8 cellular contexts compared by ENCODE assay signal in genomic region chr15:68821898-68822380, GRCh38. TPM values are rescaled to one million over a fixed set of nuclear protein-coding genes. Genes with fewer than 3 reads are reported as not detected.
DNase-seq lines count a peak whose midpoint lies in the region; ATAC-seq, FAIRE-seq and TF ChIP-seq lines count a peak whose summit lies in the region.

No MANE protein-coding gene starts in this region.

- no peak for FAIRE-seq in endothelial cell of umbilical vein (lab: Jason Lieb, UNC)

- TF ChIP-seq CTCF in left ventricle myocardium inferior (IDR thresholded peaks at IDR 0.05; ENCODE audit: borderline replicate concordance) = no peak
- TF ChIP-seq CTCF in endothelial cell of umbilical vein (IDR thresholded peaks at IDR 0.05; ENCODE audit: extremely low read depth in 1 of 2, insufficient read depth in 1 of 2, low read depth in 1 of 2, low read length in 2 of 2) = no peak
- no peak for TF ChIP-seq CTCF in ovary (IDR thresholded peaks at IDR 0.05)

- CTCF ChIA-PET in endothelial cell of umbilical vein (lab: Charles Lee) = interaction anchor here (0.6 to 0.7 kb wide), 2 partner anchors 20 to 53 kb away, joined by 3 read pairs; no protein-coding TSS in a partner anchor

- no peaks in the 10 kb centered on the region for H3K36me3 ChIP-seq in left ventricle myocardium inferior
- peaks cover 13% of the 10 kb centered on the region for H3K36me3 ChIP-seq in SJSA1
- no peaks in the 10 kb centered on the region for H3K36me3 ChIP-seq in endothelial cell of umbilical vein (ENCODE audit: control insufficient read depth in 2 of 2, extremely low read depth in 1 of 2, insufficient read depth in 2 of 2, low read length in 2 of 2)
- H3K36me3 ChIP-seq in ovary = no peaks in the 10 kb centered on the region

- POLR2A ChIA-PET in endothelial cell of umbilical vein (lab: Charles Lee) = no interaction called here

- TF ChIP-seq EP300 in ovary (IDR thresholded peaks at IDR 0.05) = no peak

- ATAC-seq in left ventricle myocardium superior = no peak
- ATAC-seq in HG03196 (IDR thresholded peaks at IDR 0.05; ENCODE audit: unreplicated experiment) = no peak
- ATAC-seq in GM18907 (IDR thresholded peaks at IDR 0.05; ENCODE audit: unreplicated experiment) = no peak

- H3K4me1 ChIP-seq in left ventricle myocardium inferior = peaks cover 52% of the 10 kb centered on the region
- no peaks in the 10 kb centered on the region; the same call in none of the 2 replicates for H3K4me1 ChIP-seq in SJSA1 (replicated peaks)
- H3K4me1 ChIP-seq in endothelial cell of umbilical vein (ENCODE audit: control insufficient read depth, extremely low read depth, insufficient read depth, low read length) = peaks cover 14% of the 10 kb centered on the region
- peaks cover 2% of the 10 kb centered on the region for H3K4me1 ChIP-seq in ovary (ENCODE audit: insufficient read depth)

- no peak for DNase-seq in left ventricle myocardium inferior
- DNase-seq in left ventricle myocardium superior = no peak
- DNase-seq in SJSA1 (ENCODE audit: low read depth in 1 of 2, low spot score in 2 of 2) = no peak
- peak; percentile 33 for DNase-seq in endothelial cell of umbilical vein (ENCODE audit: low read depth, low spot score)
- DNase-seq in ovary = no peak
- DNase-seq in NCI-H2196 treated with DMSO at 0.1 percent for 48 hours (lab: John Stamatoyannopoulos, UW; ENCODE audit: unreplicated experiment) = no peak

- H3K9me3 ChIP-seq in left ventricle myocardium inferior (replicated peaks) = no peaks in the 10 kb centered on the region
- no peaks in the 10 kb centered on the region for H3K9me3 ChIP-seq in SJSA1 (replicated peaks)
- no peaks in the 10 kb centered on the region for H3K9me3 ChIP-seq in endothelial cell of umbilical vein (replicated peaks; ENCODE audit: control insufficient read depth, insufficient read depth, low read length)
- no peaks in the 10 kb centered on the region for H3K9me3 ChIP-seq in ovary

- H2AFZ ChIP-seq in endothelial cell of umbilical vein (ENCODE audit: low read depth, low read length) = no peak overlapping the region

- 10 to 15% (median 12%) methylated on average over 13 of the region's 13 CpGs for WGBS in ovary, 3 donors

- peak overlapping the region; percentile 84 for H3K4me3 ChIP-seq in left ventricle myocardium inferior
- peak overlapping the region; percentile 70 for H3K4me3 ChIP-seq in SJSA1
- peak overlapping the region; percentile 64 to 92 (median 84) for H3K4me3 ChIP-seq in endothelial cell of umbilical vein (replicated peaks in 1 of 3; ENCODE audit: insufficient read depth in 1 of 3, low read depth in 1 of 3, low read length in 3 of 3)
- H3K4me3 ChIP-seq in ovary = peak overlapping the region; percentile 89

- H3K27ac ChIP-seq in left ventricle myocardium inferior (replicated peaks) (peak overlapping the region; percentile 97), SJSA1 (no peak overlapping the region), endothelial cell of umbilical vein (ENCODE audit: insufficient read depth, low read depth, low read length) (no peak overlapping the region), ovary (no peak overlapping the region)

- no peaks in the 10 kb centered on the region for H3K9me1 ChIP-seq in endothelial cell of umbilical vein (replicated peaks; ENCODE audit: control insufficient read depth, extremely low read depth, insufficient read depth, low read length)

- H3K9ac ChIP-seq in endothelial cell of umbilical vein (replicated peaks; ENCODE audit: extremely low read depth, insufficient read depth, low read length) = peak overlapping the region; percentile 8

- H4K20me1 ChIP-seq in endothelial cell of umbilical vein (replicated peaks; ENCODE audit: control insufficient read depth, extremely low read depth, insufficient read depth, low read length) = no peaks in the 10 kb centered on the region

- BruUV-seq in endothelial cell of umbilical vein (replicated peaks; lab: Mats Ljungman, UMichigan) = no TSS peak

- intact Hi-C loops in left ventricle myocardium inferior (cut with micrococcal nuclease) = loop anchor here (10.0 kb wide), 1 partner anchor 53 kb away; no protein-coding TSS in a partner anchor
- intact Hi-C loops in left ventricle myocardium superior (cut with micrococcal nuclease) = loop anchor here (10.0 kb wide), 1 partner anchor 247 kb away; the partner anchor contains the start of gene CORO2B
- intact Hi-C loops in endothelial cell of umbilical vein (cut with micrococcal nuclease) = loop anchor here (1.0 to 5.0 kb wide), 2 partner anchors 57 to 270 kb away; no protein-coding TSS in a partner anchor
- intact Hi-C loops in ovary (cut with DNase I) = no loop called here

- dilution Hi-C loops in endothelial cell of umbilical vein (cut with MboI; ENCODE audit: extremely low pct_ligation_motif_present, low sequenced_read_pairs) = no loop called here

- H3K27me3 ChIP-seq in left ventricle myocardium inferior (ENCODE audit: low read depth) (no peaks in the 10 kb centered on the region), SJSA1 (replicated peaks) (no peaks in the 10 kb centered on the region), endothelial cell of umbilical vein (ENCODE audit: control insufficient read depth in 2 of 2, insufficient read depth in 2 of 2, low read length in 2 of 2) (peaks cover 0 to 3% of the 10 kb centered on the region in 2 experiments), ovary (no peaks in the 10 kb centered on the region)

- H3K79me2 ChIP-seq in endothelial cell of umbilical vein (ENCODE audit: control insufficient read depth, insufficient read depth, low read length) = peaks cover 33% of the 10 kb centered on the region

- TF ChIP-seq POLR2A in endothelial cell of umbilical vein (IDR thresholded peaks at IDR 0.05; ENCODE audit: low read depth, low read length) (no peak), ovary (IDR thresholded peaks at IDR 0.05) (no peak)

- peak overlapping the region; percentile 89 for H3K4me2 ChIP-seq in endothelial cell of umbilical vein (ENCODE audit: insufficient read depth, low read length)

TF ChIP-seq in endothelial cell of umbilical vein, 7 proteins besides CTCF, POLR2A, EP300 and RAD21:
- no peak for TF ChIP-seq GATA2 (IDR thresholded peaks at IDR 0.05; ENCODE audit: insufficient read depth, insufficient read length, low read depth, low read length)
- TF ChIP-seq FOS (IDR thresholded peaks at IDR 0.05; ENCODE audit: borderline replicate concordance, insufficient read depth, low read length) = no peak
- TF ChIP-seq POLR2AphosphoS5 (IDR thresholded peaks at IDR 0.05; ENCODE audit: insufficient read depth, low read depth, low read length) = no peak
- TF ChIP-seq MYC (IDR thresholded peaks at IDR 0.05; ENCODE audit: low read depth, low read length) = no peak
- no peak for TF ChIP-seq MAX (IDR thresholded peaks at IDR 0.05; ENCODE audit: insufficient read depth, insufficient read length)
- no peak for TF ChIP-seq JUN (IDR thresholded peaks at IDR 0.05; ENCODE audit: borderline replicate concordance, insufficient read depth, insufficient read length, low read depth)
- no peak for TF ChIP-seq EZH2 (IDR thresholded peaks at IDR 0.05; ENCODE audit: borderline replicate concordance, low read depth, low read length, severe bottlenecking)
TF ChIP-seq in endothelial cell of umbilical vein: peak in this region for 0.

RNA-seq across cellular contexts. Expression of gene ANP32A, which starts 1.2 kb away (rescaled TPM):
- total RNA-seq in left ventricle myocardium inferior = 150 TPM
- 138 TPM for total RNA-seq in left ventricle myocardium superior
- total RNA-seq in SJSA1 (2014; rRNA removed; shearing (Covaris generic)) = 91.2 and 110 TPM in 2 replicates
- total RNA-seq in endothelial cell of umbilical vein = 169 and 179 TPM in 2 replicates
- 29.4 and 37.9 TPM in 2 replicates for polyA plus RNA-seq in endothelial cell of umbilical vein
- polyA plus RNA-seq in endothelial cell of umbilical vein (2011; cell fraction: cytosol; rRNA removed) = 87.1 and 87.3 TPM in 2 replicates
- polyA plus RNA-seq in endothelial cell of umbilical vein (2011; cell fraction: nucleus; rRNA removed) = 53.8 and 56.4 TPM in 2 replicates
- 136 and 198 TPM in 2 replicates for polyA plus RNA-seq in endothelial cell of umbilical vein (2012)
- 57.5 and 60.2 TPM in 2 replicates for polyA minus RNA-seq in endothelial cell of umbilical vein
- polyA minus RNA-seq in endothelial cell of umbilical vein (2011; cell fraction: cytosol; rRNA and poly(A)+ RNA removed) = 58.3 TPM
- 33.2 and 34.9 TPM in 2 replicates for polyA minus RNA-seq in endothelial cell of umbilical vein (2011; cell fraction: nucleus; rRNA and poly(A)+ RNA removed)
- total RNA-seq in ovary = 100 to 1,000 TPM in 1 of 7 donors, 10 to 100 TPM in 6; 29.4 to 119 (median 86.3) TPM
- polyA plus RNA-seq in ovary = 100 to 1,000 TPM in 1 of 2 donors, 10 to 100 TPM in 1; 42.8 to 158 TPM

Comparison
In these comparisons a context has a peak if more than half of its experiments do, and no peak if none do; other contexts are left out.
1. intact Hi-C loops: an anchor here in left ventricle myocardium inferior (10.0 kb wide), left ventricle myocardium superior (10.0 kb wide) and endothelial cell of umbilical vein (1.0 to 5.0 kb wide); none called in ovary.